In genomic region chr3:156677120-156677479, GRCh38 we compare ENCODE assay signal across 1 cellular context.
TF ChIP-seq lines count a peak whose summit lies in the region.

No MANE protein-coding gene starts in this region.

TF ChIP-seq in GM23338, 12 proteins besides CTCF, POLR2A, EP300 and RAD21 (continued from another document):
- TF ChIP-seq ZNF462 (CRISPR knock-in tag; IDR thresholded peaks at IDR 0.05) (no peak), ETS1 (IDR thresholded peaks at IDR 0.05) (no peak), ZNF114 (CRISPR knock-in tag; IDR thresholded peaks at IDR 0.05) (no peak), NANOG (IDR thresholded peaks at IDR 0.05; ENCODE audit: borderline replicate concordance) (no peak), ZNF331 (CRISPR knock-in tag; IDR thresholded peaks at IDR 0.05; ENCODE audit: low read depth) (no peak), EZH2 (IDR thresholded peaks at IDR 0.05; ENCODE audit: low read depth, unreplicated experiment) (no peak), EZH2phosphoT487 (IDR thresholded peaks at IDR 0.05; ENCODE audit: unreplicated experiment) (no peak), REST (IDR thresholded peaks at IDR 0.05; ENCODE audit: unreplicated experiment) (no peak), CREB1 (CRISPR knock-in tag; IDR thresholded peaks at IDR 0.05; ENCODE audit: low read depth) (no peak), JUNB (IDR thresholded peaks at IDR 0.05; ENCODE audit: unreplicated experiment) (no peak)
